ENCODE assay signal across 2 cellular contexts in genomic region chr4:53374777-53375258, GRCh38.
A peak's percentile ranks its signal among the peaks of the same experiment; 100 is the strongest.
TF ChIP-seq lines count a peak whose summit lies in the region.

No MANE protein-coding gene starts in this region.

TF ChIP-seq in HEK293, 187 proteins besides CTCF, POLR2A, EP300 and RAD21:
- TF ChIP-seq ZNF138 (tag by site-specific recombination; IDR thresholded peaks at IDR 0.05; ENCODE audit: borderline replicate concordance) = no peak
- TF ChIP-seq GFI1B (tag by site-specific recombination; IDR thresholded peaks at IDR 0.05) = no peak
- TF ChIP-seq ZNF623 (tag by site-specific recombination; IDR thresholded peaks at IDR 0.05) = peak; percentile 87

TF ChIP-seq in K562, 482 proteins besides CTCF, POLR2A, EP300 and RAD21:
- TF ChIP-seq RBM25 (IDR thresholded peaks at IDR 0.05; ENCODE audit: low read depth, low read length, severe bottlenecking) (peak; percentile 91), AFF4 (CRISPR knock-in tag; IDR thresholded peaks at IDR 0.05) (no peak), KDM1A (IDR thresholded peaks at IDR 0.05) (0 out of 4 replicates have a peak, but pooled peaks of 1 of the 2 experiments have one; percentile 15), BCOR (IDR thresholded peaks at IDR 0.05) (peak; percentile 73), ZNF75A (CRISPR knock-in tag; IDR thresholded peaks at IDR 0.05) (no peak)
